31 cellular contexts compared by ENCODE assay signal in genomic region chr3:522888-523287, GRCh38.
"Had no signal": no experiment of that assay in that cellular context is flagged by ENCODE, and none has a peak within 500 bp of the region (broad histone marks: within the 10 kb centered on the region; RNA-seq: fewer than 3 reads in every experiment).

No MANE protein-coding gene starts in this region.

- H3K27me3 ChIP-seq: adrenal gland, body of pancreas, esophagus squamous epithelium, gastroesophageal sphincter, heart right ventricle, hepatocyte had no signal

- H3K27ac ChIP-seq: adrenal gland, body of pancreas, epithelial cell of prostate, esophagus squamous epithelium, gastroesophageal sphincter, heart right ventricle, hepatocyte had no signal

- H3K27ac Mint-ChIP-seq: activated CD4-positive, alpha-beta memory T cell treated with anti-CD3 and anti-CD28 coated beads, Interleukin-2, amount 10 ng/mL, durations not matched to agents 7 days and 5 days; activated CD4-positive, alpha-beta T cell treated with anti-CD3 and anti-CD28 coated beads for 36 hours; activated CD4-positive, alpha-beta T cell treated with anti-CD3 and anti-CD28 coated beads, Interleukin-2, amount 10 ng/mL, durations not matched to agents 7 days and 5 days; activated naive CD4-positive, alpha-beta T cell treated with anti-CD3 and anti-CD28 coated beads for 36 hours; activated naive CD4-positive, alpha-beta T cell treated with anti-CD3 and anti-CD28 coated beads, Interleukin-2, amount 50 U/mL, for 24 hours; activated naive CD8-positive, alpha-beta T cell treated with anti-CD3 and anti-CD28 coated beads for 36 hours; activated naive CD8-positive, alpha-beta T cell treated with anti-CD3 and anti-CD28 coated beads, Interleukin-2, amount 50 U/mL, for 24 hours; activated T-helper 1 cell treated with anti-CD3 and anti-CD28 coated beads, Interleukin-12 subunit alpha, Interleukin-12 subunit beta, Interleukin-2, Interleukin-4 antibody, amounts not matched to agents 30 ng/mL and 10 ng/mL and 1 ng/mL, durations not matched to agents 14 hours and 24 hours and 36 hours; activated T-helper 2 cell treated with anti-CD3 and anti-CD28 coated beads, Interferon-gamma antibody, Interleukin-2, Interleukin-4, amounts not matched to agents 10 μg/mL and 5 μg/mL and 100 μg/mL, durations not matched to agents 14 hours and 24 hours and 36 hours; effector memory CD8-positive, alpha-beta T cell had no signal

- H3K4me2 ChIP-seq: hepatocyte had no signal

- H3K27me3 Mint-ChIP-seq: activated CD4-positive, alpha-beta memory T cell treated with anti-CD3 and anti-CD28 coated beads, Interleukin-2, amount 10 ng/mL, durations not matched to agents 7 days and 5 days; activated CD4-positive, alpha-beta T cell treated with anti-CD3 and anti-CD28 coated beads for 36 hours; activated CD4-positive, alpha-beta T cell treated with anti-CD3 and anti-CD28 coated beads, Interleukin-2, amount 10 ng/mL, durations not matched to agents 7 days and 5 days; activated naive CD4-positive, alpha-beta T cell treated with anti-CD3 and anti-CD28 coated beads, Interleukin-2, amount 50 U/mL, for 24 hours; activated naive CD8-positive, alpha-beta T cell treated with anti-CD3 and anti-CD28 coated beads for 36 hours; activated naive CD8-positive, alpha-beta T cell treated with anti-CD3 and anti-CD28 coated beads, Interleukin-2, amount 50 U/mL, for 24 hours; effector memory CD8-positive, alpha-beta T cell had no signal

- H3K4me3 ChIP-seq: adrenal gland, body of pancreas, esophagus squamous epithelium, gastroesophageal sphincter, heart right ventricle, hepatocyte had no signal

- H3K79me2 ChIP-seq: hepatocyte had no signal

- ATAC-seq: activated CD4-positive, alpha-beta T cell treated with anti-CD3 and anti-CD28 coated beads for 36 hours; activated naive CD8-positive, alpha-beta T cell treated with anti-CD3 and anti-CD28 coated beads, Interleukin-2, amount 50 U/mL, for 24 hours; body of pancreas; effector memory CD8-positive, alpha-beta T cell; gastroesophageal sphincter; heart right ventricle had no signal

- H3K4me3 Mint-ChIP-seq: activated CD4-positive, alpha-beta memory T cell treated with anti-CD3 and anti-CD28 coated beads, Interleukin-2, amount 10 ng/mL, durations not matched to agents 7 days and 5 days; activated CD4-positive, alpha-beta T cell treated with anti-CD3 and anti-CD28 coated beads for 36 hours; activated CD4-positive, alpha-beta T cell treated with anti-CD3 and anti-CD28 coated beads, Interleukin-2, amount 10 ng/mL, durations not matched to agents 7 days and 5 days; activated naive CD4-positive, alpha-beta T cell treated with anti-CD3 and anti-CD28 coated beads for 36 hours; activated naive CD4-positive, alpha-beta T cell treated with anti-CD3 and anti-CD28 coated beads, Interleukin-2, amount 50 U/mL, for 24 hours; activated naive CD8-positive, alpha-beta T cell treated with anti-CD3 and anti-CD28 coated beads for 36 hours; activated naive CD8-positive, alpha-beta T cell treated with anti-CD3 and anti-CD28 coated beads, Interleukin-2, amount 50 U/mL, for 24 hours; activated T-helper 1 cell treated with anti-CD3 and anti-CD28 coated beads, Interleukin-12 subunit alpha, Interleukin-12 subunit beta, Interleukin-2, Interleukin-4 antibody, amounts not matched to agents 30 ng/mL and 10 ng/mL and 1 ng/mL, durations not matched to agents 14 hours and 24 hours and 36 hours; effector memory CD8-positive, alpha-beta T cell had no signal

- H3K4me1 ChIP-seq: adrenal gland, body of pancreas, esophagus squamous epithelium, gastroesophageal sphincter, heart right ventricle had no signal

- H3K9me3 ChIP-seq: adrenal gland, body of pancreas, esophagus squamous epithelium, gastroesophageal sphincter had no signal

- H3K4me1 Mint-ChIP-seq: activated CD4-positive, alpha-beta memory T cell treated with anti-CD3 and anti-CD28 coated beads, Interleukin-2, amount 10 ng/mL, durations not matched to agents 7 days and 5 days; activated CD4-positive, alpha-beta T cell treated with anti-CD3 and anti-CD28 coated beads for 36 hours; activated CD4-positive, alpha-beta T cell treated with anti-CD3 and anti-CD28 coated beads, Interleukin-2, amount 10 ng/mL, durations not matched to agents 7 days and 5 days; activated naive CD4-positive, alpha-beta T cell treated with anti-CD3 and anti-CD28 coated beads, Interleukin-2, amount 50 U/mL, for 24 hours; activated naive CD8-positive, alpha-beta T cell treated with anti-CD3 and anti-CD28 coated beads for 36 hours; activated naive CD8-positive, alpha-beta T cell treated with anti-CD3 and anti-CD28 coated beads, Interleukin-2, amount 50 U/mL, for 24 hours had no signal

- DNase-seq: activated CD4-positive, alpha-beta memory T cell treated with anti-CD3 and anti-CD28 coated beads, Interleukin-2, amount 10 ng/mL, durations not matched to agents 7 days and 5 days; activated CD4-positive, alpha-beta T cell treated with anti-CD3 and anti-CD28 coated beads for 36 hours; activated CD4-positive, alpha-beta T cell treated with anti-CD3 and anti-CD28 coated beads, Interleukin-2, amount 10 ng/mL, durations not matched to agents 7 days and 5 days; activated CD4-positive, alpha-beta T cell treated with anti-CD3 and anti-CD28 coated beads, Interleukin-2, amount 50 U/mL, for 4 hours; activated CD4-positive, CD25-positive, alpha-beta regulatory T cell; activated CD4-positive, CD25-positive, alpha-beta regulatory T cell treated with anti-CD3 and anti-CD28 coated beads, Interleukin-2, amount 50 U/mL, for 72 hours; activated CD8-positive, alpha-beta memory T cell treated with anti-CD3 and anti-CD28 coated beads, Interleukin-2, amount 50 U/mL, for 48 hours; activated effector memory CD4-positive, alpha-beta T cell treated with anti-CD3 and anti-CD28 coated beads, Interleukin-2, amount 50 U/mL, for 16 hours; activated naive CD4-positive, alpha-beta T cell treated with anti-CD3 and anti-CD28 coated beads for 36 hours; activated naive CD8-positive, alpha-beta T cell treated with anti-CD3 and anti-CD28 coated beads for 36 hours; activated naive CD8-positive, alpha-beta T cell treated with anti-CD3 and anti-CD28 coated beads, Interleukin-2, amount 50 U/mL, for 24 hours; activated T-cell treated with anti-CD3 and anti-CD28 coated beads, Interleukin-2, amount 50 U/mL, for 48 hours; adrenal gland; amygdala; aorta; body of pancreas; caudate nucleus; cortex of kidney; dermis blood vessel endothelial cell; effector CD4-positive, alpha-beta T cell; effector memory CD8-positive, alpha-beta T cell; esophagus squamous epithelium; foreskin melanocyte; heart right ventricle; T-helper 2 cell had no signal

- H3K36me3 ChIP-seq: adrenal gland, esophagus squamous epithelium, gastroesophageal sphincter, heart right ventricle had no signal

- H3K36me3 Mint-ChIP-seq: activated naive CD4-positive, alpha-beta T cell treated with anti-CD3 and anti-CD28 coated beads, Interleukin-2, amount 50 U/mL, for 24 hours; activated naive CD8-positive, alpha-beta T cell treated with anti-CD3 and anti-CD28 coated beads for 36 hours had no signal

- H2AFZ ChIP-seq: hepatocyte had no signal

- H3K9me3 Mint-ChIP-seq: activated CD4-positive, alpha-beta memory T cell treated with anti-CD3 and anti-CD28 coated beads, Interleukin-2, amount 10 ng/mL, durations not matched to agents 7 days and 5 days; activated naive CD4-positive, alpha-beta T cell treated with anti-CD3 and anti-CD28 coated beads, Interleukin-2, amount 50 U/mL, for 24 hours; activated naive CD8-positive, alpha-beta T cell treated with anti-CD3 and anti-CD28 coated beads for 36 hours; activated naive CD8-positive, alpha-beta T cell treated with anti-CD3 and anti-CD28 coated beads, Interleukin-2, amount 50 U/mL, for 24 hours; activated T-helper 1 cell treated with anti-CD3 and anti-CD28 coated beads, Interleukin-12 subunit alpha, Interleukin-12 subunit beta, Interleukin-2, Interleukin-4 antibody, amounts not matched to agents 30 ng/mL and 10 ng/mL and 1 ng/mL, durations not matched to agents 14 hours and 24 hours and 36 hours had no signal
